32 cellular contexts compared by ENCODE assay signal in genomic region chr7:43716598-43716997, GRCh38.
"Had no signal": no experiment of that assay in that cellular context is flagged by ENCODE, and none has a peak within 500 bp of the region (broad histone marks: within the 10 kb centered on the region; RNA-seq: fewer than 3 reads in every experiment).

No MANE protein-coding gene starts in this region.

- H3K36me3 ChIP-seq: adrenal gland had no signal

- H3K27me3 ChIP-seq: adrenal gland, body of pancreas had no signal

- H3K4me3 Mint-ChIP-seq: activated B cell treated with CpG ODN at 0.5 μM for 24 hours; activated CD4-positive, alpha-beta memory T cell treated with anti-CD3 and anti-CD28 coated beads, Interleukin-2, amount 10 ng/mL, durations not matched to agents 7 days and 5 days; activated CD4-positive, alpha-beta T cell treated with anti-CD3 and anti-CD28 coated beads, Interleukin-2, amount 10 ng/mL, durations not matched to agents 7 days and 5 days; activated CD8-positive, alpha-beta memory T cell treated with anti-CD3 and anti-CD28 coated beads, Interleukin-2, amount 10 ng/mL, durations not matched to agents 7 days and 5 days; activated naive CD8-positive, alpha-beta T cell; activated naive CD8-positive, alpha-beta T cell treated with anti-CD3 and anti-CD28 coated beads, Interleukin-2, amount 50 U/mL, for 24 hours; activated T-helper 1 cell treated with anti-CD3 and anti-CD28 coated beads, Interleukin-12 subunit alpha, Interleukin-12 subunit beta, Interleukin-2, Interleukin-4 antibody, amounts not matched to agents 30 ng/mL and 10 ng/mL and 1 ng/mL, durations not matched to agents 14 hours and 24 hours and 36 hours; endodermal cell; T-helper 17 cell; T-helper 2 cell treated with Interferon-gamma antibody and Interleukin-4, amounts not matched to agents 5 μg/mL and 100 μg/mL, for 36 hours had no signal

- ATAC-seq: activated CD4-positive, CD25-positive, alpha-beta regulatory T cell treated with anti-CD3 and anti-CD28 coated beads, Interleukin-2, amount 50 U/mL, for 24 hours; activated CD8-positive, alpha-beta memory T cell treated with anti-CD3 and anti-CD28 coated beads, Interleukin-2, amount 10 ng/mL, durations not matched to agents 7 days and 5 days; activated naive CD8-positive, alpha-beta T cell treated with anti-CD3 and anti-CD28 coated beads, Interleukin-2, amount 50 U/mL, for 24 hours; body of pancreas; esophagus mucosa; T-helper 17 cell had no signal

- DNase-seq: activated B cell treated with CpG ODN at 0.5 μM for 24 hours; activated CD4-positive, alpha-beta memory T cell treated with anti-CD3 and anti-CD28 coated beads, Interleukin-2, amount 10 ng/mL, durations not matched to agents 7 days and 5 days; activated CD4-positive, alpha-beta T cell treated with anti-CD3 and anti-CD28 coated beads, Interleukin-2, amount 10 ng/mL, durations not matched to agents 7 days and 5 days; activated CD4-positive, alpha-beta T cell treated with anti-CD3 and anti-CD28 coated beads, Interleukin-2, amount 50 U/mL, for 4 hours; activated CD8-positive, alpha-beta memory T cell treated with anti-CD3 and anti-CD28 coated beads, Interleukin-2, amount 10 ng/mL, durations not matched to agents 7 days and 5 days; activated CD8-positive, alpha-beta memory T cell treated with anti-CD3 and anti-CD28 coated beads, Interleukin-2, amount 50 U/mL, for 4 hours; activated effector memory CD4-positive, alpha-beta T cell treated with anti-CD3 and anti-CD28 coated beads, Interleukin-2, amount 50 U/mL, for 16 hours; activated naive CD4-positive, alpha-beta T cell treated with anti-CD3 and anti-CD28 coated beads, Interleukin-2, amount 50 U/mL, for 16 hours; activated naive CD8-positive, alpha-beta T cell treated with anti-CD3 and anti-CD28 coated beads, Interleukin-2, amount 50 U/mL, for 24 hours; activated T-cell treated with anti-CD3 and anti-CD28 coated beads, Interleukin-2, amount 50 U/mL, for 1 hour; activated T-cell treated with anti-CD3 and anti-CD28 coated beads, Interleukin-2, amount 50 U/mL, for 48 hours; adrenal gland; amygdala; aorta; body of pancreas; caudate nucleus; cortex of kidney; dermis blood vessel endothelial cell; effector CD4-positive, alpha-beta T cell; endodermal cell; foreskin fibroblast; head of caudate nucleus; T-helper 1 cell; T-helper 17 cell; T1000; WERI-Rb-1 had no signal

- H3K9me3 ChIP-seq: adrenal gland, body of pancreas had no signal

- H3K27ac Mint-ChIP-seq: activated B cell treated with CpG ODN at 0.5 μM for 24 hours; activated CD4-positive, alpha-beta memory T cell treated with anti-CD3 and anti-CD28 coated beads, Interleukin-2, amount 10 ng/mL, durations not matched to agents 7 days and 5 days; activated CD4-positive, alpha-beta T cell treated with anti-CD3 and anti-CD28 coated beads, Interleukin-2, amount 10 ng/mL, durations not matched to agents 7 days and 5 days; activated CD8-positive, alpha-beta memory T cell treated with anti-CD3 and anti-CD28 coated beads, Interleukin-2, amount 10 ng/mL, durations not matched to agents 7 days and 5 days; activated naive CD8-positive, alpha-beta T cell; activated naive CD8-positive, alpha-beta T cell treated with anti-CD3 and anti-CD28 coated beads, Interleukin-2, amount 50 U/mL, for 24 hours; activated T-helper 2 cell treated with anti-CD3 and anti-CD28 coated beads, Interferon-gamma antibody, Interleukin-2, Interleukin-4, amounts not matched to agents 10 μg/mL and 5 μg/mL and 100 μg/mL, durations not matched to agents 14 hours and 24 hours and 36 hours; endodermal cell; T-helper 17 cell; T-helper 2 cell treated with Interferon-gamma antibody and Interleukin-4, amounts not matched to agents 5 μg/mL and 100 μg/mL, for 36 hours had no signal

- H3K4me1 Mint-ChIP-seq: endodermal cell had no signal

- H3K9me3 Mint-ChIP-seq: activated B cell treated with CpG ODN at 0.5 μM for 24 hours; activated naive CD8-positive, alpha-beta T cell treated with anti-CD3 and anti-CD28 coated beads, Interleukin-2, amount 50 U/mL, for 24 hours; activated T-helper 1 cell treated with anti-CD3 and anti-CD28 coated beads, Interleukin-12 subunit alpha, Interleukin-12 subunit beta, Interleukin-2, Interleukin-4 antibody, amounts not matched to agents 30 ng/mL and 10 ng/mL and 1 ng/mL, durations not matched to agents 14 hours and 24 hours and 36 hours; activated T-helper 2 cell treated with anti-CD3 and anti-CD28 coated beads, Interferon-gamma antibody, Interleukin-2, Interleukin-4, amounts not matched to agents 10 μg/mL and 5 μg/mL and 100 μg/mL, durations not matched to agents 14 hours and 24 hours and 36 hours; T-helper 2 cell treated with Interferon-gamma antibody and Interleukin-4, amounts not matched to agents 5 μg/mL and 100 μg/mL, for 36 hours had no signal

- H3K27me3 Mint-ChIP-seq: activated B cell treated with CpG ODN at 0.5 μM for 24 hours; activated CD4-positive, alpha-beta memory T cell treated with anti-CD3 and anti-CD28 coated beads, Interleukin-2, amount 10 ng/mL, durations not matched to agents 7 days and 5 days; activated CD4-positive, alpha-beta T cell treated with anti-CD3 and anti-CD28 coated beads, Interleukin-2, amount 10 ng/mL, durations not matched to agents 7 days and 5 days; activated CD8-positive, alpha-beta memory T cell treated with anti-CD3 and anti-CD28 coated beads, Interleukin-2, amount 10 ng/mL, durations not matched to agents 7 days and 5 days; activated naive CD8-positive, alpha-beta T cell; activated naive CD8-positive, alpha-beta T cell treated with anti-CD3 and anti-CD28 coated beads, Interleukin-2, amount 50 U/mL, for 24 hours; T-helper 17 cell had no signal

- H3K4me1 ChIP-seq: adrenal gland had no signal

- H3K4me3 ChIP-seq: adrenal gland, body of pancreas had no signal

- H3K27ac ChIP-seq: adrenal gland, body of pancreas, WERI-Rb-1 had no signal
